In the genomic region with DNA sequence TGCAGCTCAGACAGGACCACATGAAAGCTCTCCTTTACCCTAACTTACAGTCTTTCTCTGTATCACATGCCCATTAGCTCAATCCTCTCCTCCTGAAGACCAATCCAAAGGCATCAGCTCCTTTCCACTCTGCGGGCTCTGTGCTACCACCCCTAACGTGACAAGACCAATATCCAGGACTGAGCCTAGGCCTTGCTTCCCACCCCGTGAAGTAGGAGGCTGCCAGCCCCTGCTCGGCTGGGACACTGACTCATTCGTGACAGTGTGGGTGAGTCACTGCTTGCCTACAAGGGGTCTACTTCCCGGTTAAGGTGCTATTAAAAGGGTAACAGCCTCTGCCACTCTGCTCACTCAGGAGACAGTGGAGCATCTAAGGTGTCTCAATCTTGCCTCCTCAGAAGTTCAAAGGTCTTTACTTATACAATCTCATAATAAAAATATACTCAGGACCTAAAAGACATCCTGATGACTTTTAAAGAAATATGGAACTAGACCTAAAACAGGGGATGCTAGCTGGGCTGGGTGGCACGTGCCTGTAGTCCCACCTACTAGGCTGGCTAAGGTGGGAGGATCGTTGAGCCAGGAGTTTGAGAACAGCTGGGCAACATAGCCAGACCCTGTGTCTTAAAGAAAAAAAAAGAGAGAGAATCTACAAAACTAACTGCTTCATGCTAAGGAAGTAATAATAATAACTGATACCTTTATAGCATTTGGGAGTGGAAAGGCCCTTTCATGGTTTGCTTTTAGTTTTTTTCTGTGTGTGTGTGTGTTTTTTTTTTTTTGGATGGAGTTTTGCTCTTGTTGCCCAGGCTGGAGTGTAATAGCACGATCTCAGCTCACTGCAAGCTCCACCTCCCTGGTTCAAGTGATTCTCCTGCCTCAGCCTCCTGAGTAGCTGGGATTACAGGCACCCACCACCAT, we compare ENCODE assay signal across 11 cellular contexts. TPM values are rescaled to one million over a fixed set of nuclear protein-coding genes. Genes with fewer than 3 reads are reported as not detected.
DNase-seq lines count a peak whose midpoint lies in the region; ATAC-seq, FAIRE-seq and TF ChIP-seq lines count a peak whose summit lies in the region.
"Had no signal": no experiment of that assay in that cellular context is flagged by ENCODE, and none has a peak within 500 bp of the region (broad histone marks: within the 10 kb centered on the region; RNA-seq: fewer than 3 reads in every experiment).

No MANE protein-coding gene starts in this region.

- H3K9me3 Mint-ChIP-seq in activated naive CD4-positive, alpha-beta T cell treated with anti-CD3 and anti-CD28 coated beads, Interleukin-2, amount 50 U/mL, for 72 hours = no peaks in the 10 kb centered on the region
- H3K9me3 Mint-ChIP-seq in activated T-cell treated with anti-CD3 and anti-CD28 coated beads, Interleukin-2, amount 50 U/mL, for 72 hours = no peaks in the 10 kb centered on the region

- ATAC-seq in activated naive CD4-positive, alpha-beta T cell treated with anti-CD3 and anti-CD28 coated beads, Interleukin-2, amount 50 U/mL, for 72 hours = peak; percentile 64 to 66
- ATAC-seq in activated T-cell treated with anti-CD3 and anti-CD28 coated beads, Interleukin-2, amount 50 U/mL, for 72 hours (replicated peaks in 1 of 2) = peak; percentile 78 to 86
- peak; percentile 52 to 78 for ATAC-seq in upper lobe of left lung (ENCODE audit: low FRiP score in 2 of 2)
- ATAC-seq in HG02970 (IDR thresholded peaks at IDR 0.05; ENCODE audit: low FRiP score, unreplicated experiment) = no peak
- ATAC-seq in omental fat pad (ENCODE audit: low FRiP score) = no peak

- WGBS in upper lobe of left lung, 2 donors = 66 to 69% methylated on average over 5 to 9 of the region's 9 CpGs

- no peak for DNase-seq in activated naive CD4-positive, alpha-beta T cell treated with anti-CD3 and anti-CD28 coated beads, Interleukin-2, amount 50 U/mL, for 72 hours (ENCODE audit: low spot score in 2 of 2)
- DNase-seq in activated naive CD4-positive, alpha-beta T cell treated with anti-CD3 and anti-CD28 coated beads, Interleukin-2, amount 50 U/mL, for 16 hours = no peak
- DNase-seq in activated T-cell treated with anti-CD3 and anti-CD28 coated beads, Interleukin-2, amount 50 U/mL, for 72 hours = peak; percentile 48 to 51
- DNase-seq in kidney (peak; percentile 84), upper lobe of left lung (peak in 1 of 2 donors; percentile 64), omental fat pad (ENCODE audit: low spot score) (no peak), cerebellar nuclear complex (lab: John Stamatoyannopoulos, UW) (no peak)
- DNase-seq: DMS 273 treated with DMSO at 0.1 percent for 48 hours had no signal

- H3K36me3 ChIP-seq in kidney (ENCODE audit: control insufficient read depth in 1 of 2, insufficient read depth in 2 of 2, low read length in 2 of 2) = no peaks in the 10 kb centered on the region
- H3K36me3 ChIP-seq in upper lobe of left lung = no peaks in the 10 kb centered on the region

- intact Hi-C loops in kidney (cut with DNase I) = no loop called here

- no peak overlapping the region for H3K27ac Mint-ChIP-seq in activated naive CD4-positive, alpha-beta T cell treated with anti-CD3 and anti-CD28 coated beads, Interleukin-2, amount 50 U/mL, for 72 hours
- H3K27ac Mint-ChIP-seq in activated T-cell treated with anti-CD3 and anti-CD28 coated beads, Interleukin-2, amount 50 U/mL, for 72 hours = peak overlapping the region; percentile 2

- H3K9me3 ChIP-seq in kidney (ENCODE audit: control insufficient read depth in 1 of 2, low read length in 2 of 2) (no peaks in the 10 kb centered on the region), upper lobe of left lung (no peaks in the 10 kb centered on the region)

- no peak overlapping the region for H3K9ac ChIP-seq in kidney (ENCODE audit: low read length in 2 of 2)
- H3K9ac ChIP-seq: KMS-11 had no signal

- no peak for FAIRE-seq in kidney (lab: Jason Lieb, UNC)

- TF ChIP-seq CTCF in kidney (IDR thresholded peaks at IDR 0.05; ENCODE audit: borderline replicate concordance, extremely low read depth, insufficient read depth) (no peak), upper lobe of left lung (IDR thresholded peaks at IDR 0.05) (no peak), omental fat pad (IDR thresholded peaks at IDR 0.05) (no peak)

- H3K27me3 Mint-ChIP-seq in activated T-cell treated with anti-CD3 and anti-CD28 coated beads, Interleukin-2, amount 50 U/mL, for 72 hours (ENCODE audit: low read depth) = peaks cover 3% of the 10 kb centered on the region
- H3K27me3 Mint-ChIP-seq: brain had no signal

- H3K27me3 ChIP-seq in upper lobe of left lung = no peaks in the 10 kb centered on the region

- H3K4me3 ChIP-seq in kidney (ENCODE audit: low read length in 2 of 2) = no peak overlapping the region
- no peak overlapping the region for H3K4me3 ChIP-seq in upper lobe of left lung

- no peak for TF ChIP-seq EP300 in upper lobe of left lung (IDR thresholded peaks at IDR 0.05)

- H3K4me1 ChIP-seq in kidney (ENCODE audit: control insufficient read depth in 1 of 2, insufficient read depth in 1 of 2, low read depth in 1 of 2, low read length in 2 of 2) = no peaks in the 10 kb centered on the region
- peaks cover 2 to 14% (median 9%) of the 10 kb centered on the region in 4 donors for H3K4me1 ChIP-seq in upper lobe of left lung

- TF ChIP-seq POLR2A in upper lobe of left lung (IDR thresholded peaks at IDR 0.05) = no peak

- H3K36me3 Mint-ChIP-seq in activated naive CD4-positive, alpha-beta T cell treated with anti-CD3 and anti-CD28 coated beads, Interleukin-2, amount 50 U/mL, for 72 hours = no peaks in the 10 kb centered on the region
- peaks cover 0 to 2% of the 10 kb centered on the region in 2 donors for H3K36me3 Mint-ChIP-seq in activated T-cell treated with anti-CD3 and anti-CD28 coated beads, Interleukin-2, amount 50 U/mL, for 72 hours (ENCODE audit: insufficient read depth in 2 of 2)
- H3K36me3 Mint-ChIP-seq: brain had no signal

- H3K4me3 Mint-ChIP-seq in activated T-cell treated with anti-CD3 and anti-CD28 coated beads, Interleukin-2, amount 50 U/mL, for 72 hours = no peak overlapping the region
- H3K4me3 Mint-ChIP-seq: brain had no signal

- H3K4me1 Mint-ChIP-seq in activated T-cell treated with anti-CD3 and anti-CD28 coated beads, Interleukin-2, amount 50 U/mL, for 72 hours (ENCODE audit: low read depth) = peaks cover 25% of the 10 kb centered on the region
- H3K4me1 Mint-ChIP-seq: brain had no signal

- H3K27ac ChIP-seq in kidney (ENCODE audit: low read depth in 2 of 2, low read length in 2 of 2) = no peak overlapping the region
- H3K27ac ChIP-seq in upper lobe of left lung = peak overlapping the region in 1 of 4 donors; percentile 7
- H3K27ac ChIP-seq: KMS-11 had no signal

RNA-seq across cellular contexts. Expression of gene TMEM44, which starts 55.0 kb away (rescaled TPM):
- total RNA-seq in activated naive CD4-positive, alpha-beta T cell treated with anti-CD3 and anti-CD28 coated beads, Interleukin-2, amount 50 U/mL, for 72 hours = 10 to 100 TPM in 1 of 2 donors, 1 to 10 TPM in 1; 1.6 to 10.7 TPM
- total RNA-seq in activated T-cell treated with anti-CD3 and anti-CD28 coated beads, Interleukin-2, amount 50 U/mL, for 72 hours = 10 to 100 TPM; 11.9 to 19.6 TPM
- total RNA-seq in kidney = 15.7 TPM
- 7.0 TPM for polyA plus RNA-seq in kidney (ENCODE audit: insufficient read depth, low read depth, low replicate concordance)
- 10 to 100 TPM; 12.9 to 39.3 (median 22.1) TPM for total RNA-seq in upper lobe of left lung
- 10 to 100 TPM in 1 of 4 donors, 1 to 10 TPM in 3; 3.3 to 26.8 (median 7.5) TPM for total RNA-seq in omental fat pad

Comparison
In these comparisons a context has a peak if more than half of its experiments do, and no peak if none do; other contexts are left out.
1. ATAC-seq: peak in activated naive CD4-positive, alpha-beta T cell treated with anti-CD3 and anti-CD28 coated beads, Interleukin-2, amount 50 U/mL, for 72 hours (2 of 2), activated T-cell treated with anti-CD3 and anti-CD28 coated beads, Interleukin-2, amount 50 U/mL, for 72 hours (2 of 2) and upper lobe of left lung (2 of 2); none in HG02970 (single experiment) and omental fat pad (single experiment).
2. DNase-seq: peak in activated T-cell treated with anti-CD3 and anti-CD28 coated beads, Interleukin-2, amount 50 U/mL, for 72 hours (2 of 2) and kidney (single experiment); none in activated naive CD4-positive, alpha-beta T cell treated with anti-CD3 and anti-CD28 coated beads, Interleukin-2, amount 50 U/mL, for 72 hours (0 of 2), activated naive CD4-positive, alpha-beta T cell treated with anti-CD3 and anti-CD28 coated beads, Interleukin-2, amount 50 U/mL, for 16 hours (single experiment), omental fat pad (single experiment) and cerebellar nuclear complex (0 of 2).